In genomic region chr20:7966176-7966575, GRCh38 we compare ENCODE assay signal across 2 cellular contexts.
A peak's percentile ranks its signal among the peaks of the same experiment; 100 is the strongest.
TF ChIP-seq lines count a peak whose summit lies in the region.

No MANE protein-coding gene starts in this region.

TF ChIP-seq in HEK293, 187 proteins besides CTCF, POLR2A, EP300 and RAD21 (continued from another document):
- TF ChIP-seq PRDM6 (tag by site-specific recombination; IDR thresholded peaks at IDR 0.05), result peak; percentile 48

TF ChIP-seq in SK-N-SH, 30 proteins besides CTCF, POLR2A, EP300 and RAD21 (continued from another document):
- TF ChIP-seq ELF1 (IDR thresholded peaks at IDR 0.05) (no peak), FOXJ3 (CRISPR knock-in tag; IDR thresholded peaks at IDR 0.05) (peak; percentile 80; the same call in 1 of the 2 replicates), SMC3 (IDR thresholded peaks at IDR 0.05; ENCODE audit: low read depth, low read length) (no peak), CHD2 (IDR thresholded peaks at IDR 0.05; ENCODE audit: low read length, partially characterized antibody) (peak; percentile 53), USF1 (IDR thresholded peaks at IDR 0.05; ENCODE audit: borderline replicate concordance, low read depth) (no peak), MAX (IDR thresholded peaks at IDR 0.05; ENCODE audit: low read depth) (no peak), MEF2A (IDR thresholded peaks at IDR 0.05; ENCODE audit: borderline replicate concordance, low read depth) (no peak), GATA2 (CRISPR knock-in tag; IDR thresholded peaks at IDR 0.05) (peak; percentile 92), SIN3A (IDR thresholded peaks at IDR 0.05; ENCODE audit: borderline replicate concordance, low read depth, low read length) (no peak), RCOR1 (IDR thresholded peaks at IDR 0.05; ENCODE audit: low read length) (peak; percentile 83; the same call in 1 of the 2 replicates), FOXM1 (IDR thresholded peaks at IDR 0.05; ENCODE audit: low read depth) (no peak), GABPA (IDR thresholded peaks at IDR 0.05; ENCODE audit: low read depth) (no peak), NRF1 (IDR thresholded peaks at IDR 0.05; ENCODE audit: low read depth, low read length) (no peak), TAF1 (IDR thresholded peaks at IDR 0.05; ENCODE audit: borderline replicate concordance, low read depth, low read length) (no peak), JUND (IDR thresholded peaks at IDR 0.05) (no peak), TEAD4 (IDR thresholded peaks at IDR 0.05; ENCODE audit: borderline replicate concordance, insufficient read depth) (no peak), FOSL2 (IDR thresholded peaks at IDR 0.05; ENCODE audit: borderline replicate concordance, low read depth) (no peak)
